18 cellular contexts compared by ENCODE assay signal in genomic region chr2:132595186-132595585, GRCh38.
"Had no signal": no experiment of that assay in that cellular context is flagged by ENCODE, and none has a peak within 500 bp of the region (broad histone marks: within the 10 kb centered on the region; RNA-seq: fewer than 3 reads in every experiment).

No MANE protein-coding gene starts in this region.

- DNase-seq: dermis blood vessel endothelial cell; dorsolateral prefrontal cortex; effector CD4-positive, alpha-beta T cell; effector memory CD4-positive, alpha-beta T cell; esophagus squamous epithelium; foreskin fibroblast; foreskin melanocyte; gastrocnemius medialis; glutamatergic neuron; head of caudate nucleus; heart right ventricle; left cardiac atrium; left lung; left ventricle myocardium superior; lower lobe of right lung; mesendoderm; midbrain had no signal

- H3K27ac ChIP-seq: coronary artery, dorsolateral prefrontal cortex, esophagus squamous epithelium, gastrocnemius medialis, heart right ventricle, left lung, lower lobe of right lung had no signal

- ATAC-seq: gastrocnemius medialis, heart right ventricle, left cardiac atrium, left lung, left ventricle myocardium superior, lower lobe of right lung had no signal

- H3K4me1 ChIP-seq: esophagus squamous epithelium, gastrocnemius medialis, heart right ventricle, left lung, lower lobe of right lung had no signal

- H3K27me3 ChIP-seq: esophagus squamous epithelium, gastrocnemius medialis had no signal

- H3K36me3 ChIP-seq: esophagus squamous epithelium, gastrocnemius medialis, heart right ventricle, left lung, lower lobe of right lung had no signal

- H3K4me3 ChIP-seq: coronary artery, dorsolateral prefrontal cortex, esophagus squamous epithelium, gastrocnemius medialis, heart right ventricle, left lung, lower lobe of right lung had no signal

- H3K9me3 ChIP-seq: esophagus squamous epithelium, gastrocnemius medialis, lower lobe of right lung had no signal
